2 cellular contexts compared by ENCODE assay signal in the genomic region with DNA sequence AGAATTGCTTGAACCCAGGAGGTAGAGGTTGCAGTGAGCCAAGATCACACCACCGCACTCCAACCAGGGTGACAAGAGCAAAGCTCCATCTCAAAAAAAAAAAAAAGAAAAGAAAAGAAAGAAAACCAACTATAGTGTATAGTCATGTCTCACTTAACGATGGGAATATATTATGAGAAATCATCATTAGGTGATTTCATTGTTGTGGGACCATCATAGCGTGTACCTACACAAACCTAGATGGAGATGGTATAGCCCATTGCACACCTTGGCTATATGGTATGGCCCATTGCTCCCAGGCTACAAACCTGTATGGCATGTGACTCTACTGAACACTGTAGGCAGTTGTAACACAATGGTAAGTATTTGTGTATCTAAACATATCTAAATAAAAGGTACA.
TF ChIP-seq lines count a peak whose summit lies in the region.

No MANE protein-coding gene starts in this region.

TF ChIP-seq in HEK293, 187 proteins besides CTCF, POLR2A, EP300 and RAD21:
- TF ChIP-seq, protein P1, sequence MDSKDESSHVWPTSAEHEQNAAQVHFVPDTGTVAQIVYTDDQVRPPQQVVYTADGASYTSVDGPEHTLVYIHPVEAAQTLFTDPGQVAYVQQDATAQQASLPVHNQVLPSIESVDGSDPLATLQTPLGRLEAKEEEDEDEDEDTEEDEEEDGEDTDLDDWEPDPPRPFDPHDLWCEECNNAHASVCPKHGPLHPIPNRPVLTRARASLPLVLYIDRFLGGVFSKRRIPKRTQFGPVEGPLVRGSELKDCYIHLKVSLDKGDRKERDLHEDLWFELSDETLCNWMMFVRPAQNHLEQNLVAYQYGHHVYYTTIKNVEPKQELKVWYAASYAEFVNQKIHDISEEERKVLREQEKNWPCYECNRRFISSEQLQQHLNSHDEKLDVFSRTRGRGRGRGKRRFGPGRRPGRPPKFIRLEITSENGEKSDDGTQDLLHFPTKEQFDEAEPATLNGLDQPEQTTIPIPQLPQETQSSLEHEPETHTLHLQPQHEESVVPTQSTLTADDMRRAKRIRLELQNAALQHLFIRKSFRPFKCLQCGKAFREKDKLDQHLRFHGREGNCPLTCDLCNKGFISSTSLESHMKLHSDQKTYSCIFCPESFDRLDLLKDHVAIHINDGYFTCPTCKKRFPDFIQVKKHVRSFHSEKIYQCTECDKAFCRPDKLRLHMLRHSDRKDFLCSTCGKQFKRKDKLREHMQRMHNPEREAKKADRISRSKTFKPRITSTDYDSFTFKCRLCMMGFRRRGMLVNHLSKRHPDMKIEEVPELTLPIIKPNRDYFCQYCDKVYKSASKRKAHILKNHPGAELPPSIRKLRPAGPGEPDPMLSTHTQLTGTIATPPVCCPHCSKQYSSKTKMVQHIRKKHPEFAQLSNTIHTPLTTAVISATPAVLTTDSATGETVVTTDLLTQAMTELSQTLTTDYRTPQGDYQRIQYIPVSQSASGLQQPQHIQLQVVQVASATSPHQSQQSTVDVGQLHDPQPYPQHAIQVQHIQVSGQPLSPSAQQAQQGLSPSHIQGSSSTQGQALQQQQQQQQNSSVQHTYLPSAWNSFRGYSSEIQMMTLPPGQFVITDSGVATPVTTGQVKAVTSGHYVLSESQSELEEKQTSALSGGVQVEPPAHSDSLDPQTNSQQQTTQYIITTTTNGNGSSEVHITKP (tag by site-specific recombination; IDR thresholded peaks at IDR 0.05): peak; percentile 94
- no peak for TF ChIP-seq GLIS2 (tag by site-specific recombination; IDR thresholded peaks at IDR 0.05)

TF ChIP-seq in K562, 482 proteins besides CTCF, POLR2A, EP300 and RAD21 (continued from another document):
- TF ChIP-seq, protein P1 (IDR thresholded peaks at IDR 0.05; ENCODE audit: partially characterized antibody): peak; percentile 97
- 0 out of 2 replicates have a peak, but pooled peaks have one; percentile 11 for TF ChIP-seq ATF7 (IDR thresholded peaks at IDR 0.05)
